14 cellular contexts compared by ENCODE assay signal in the genomic region with DNA sequence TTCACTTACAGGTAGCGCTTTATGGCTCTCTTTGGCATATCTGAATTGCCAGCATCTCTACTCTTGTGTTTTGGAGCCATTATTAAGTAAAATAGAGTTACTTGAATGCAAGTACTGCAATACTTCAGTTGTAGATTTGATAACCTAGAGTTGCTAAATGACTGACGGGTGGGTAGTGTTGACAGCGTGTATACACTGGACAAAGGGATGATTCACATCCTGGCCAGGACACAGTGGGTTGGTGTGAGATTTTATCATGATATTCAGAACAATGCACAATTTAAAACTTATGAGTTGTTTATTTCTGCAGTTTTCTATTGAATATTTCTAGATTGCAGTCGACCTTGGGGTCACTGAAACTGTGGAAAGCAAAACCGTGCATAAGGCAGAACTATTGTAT. TPM values are rescaled to one million over a fixed set of nuclear protein-coding genes. Genes with fewer than 3 reads are reported as not detected.
DNase-seq lines count a peak whose midpoint lies in the region; ATAC-seq, FAIRE-seq and TF ChIP-seq lines count a peak whose summit lies in the region.
"Had no signal": no experiment of that assay in that cellular context is flagged by ENCODE, and none has a peak within 500 bp of the region (broad histone marks: within the 10 kb centered on the region; RNA-seq: fewer than 3 reads in every experiment).

No MANE protein-coding gene starts in this region.

- no peak for TF ChIP-seq POLR2A in GM12892 (IDR thresholded peaks at IDR 0.05; ENCODE audit: low read depth, low read length)

- no peaks in the 10 kb centered on the region for H3K27me3 ChIP-seq in astrocyte (ENCODE audit: insufficient read depth, low read length)
- H3K27me3 ChIP-seq in naive thymus-derived CD4-positive, alpha-beta T cell (ENCODE audit: control insufficient read depth in 2 of 2, insufficient read depth in 2 of 2, low read length in 2 of 2), result no peaks in the 10 kb centered on the region
- no peaks in the 10 kb centered on the region for H3K27me3 ChIP-seq in CD8-positive, alpha-beta T cell (ENCODE audit: insufficient read depth, low read length)
- H3K27me3 ChIP-seq: pancreas had no signal

- no peak overlapping the region for H3K4me3 Mint-ChIP-seq in astrocyte (ENCODE audit: unreplicated experiment)
- no peak overlapping the region for H3K4me3 Mint-ChIP-seq in naive thymus-derived CD4-positive, alpha-beta T cell
- no peak overlapping the region for H3K4me3 Mint-ChIP-seq in CD8-positive, alpha-beta T cell
- H3K4me3 Mint-ChIP-seq: stimulated activated naive CD8-positive, alpha-beta T cell treated with anti-CD3 and anti-CD28 coated beads, Interleukin-15, Interleukin-2, amounts not matched to agents 100 ng/mL and 50 ng/mL, for 24 hours had no signal

- H4K20me1 ChIP-seq in astrocyte (ENCODE audit: insufficient read depth, low read length), result peaks cover 26% of the 10 kb centered on the region

- H3K9ac ChIP-seq in astrocyte (ENCODE audit: low read length), result no peak overlapping the region

- no peak overlapping the region for H3K27ac ChIP-seq in astrocyte (ENCODE audit: low read depth, low read length)
- no peak overlapping the region for H3K27ac ChIP-seq in naive thymus-derived CD4-positive, alpha-beta T cell (ENCODE audit: low read depth, low read length)
- H3K27ac ChIP-seq in CD8-positive, alpha-beta T cell (ENCODE audit: low read depth, low read length), result no peak overlapping the region
- H3K27ac ChIP-seq: pancreas had no signal

- H3K4me1 Mint-ChIP-seq in astrocyte (ENCODE audit: low read depth, unreplicated experiment), result peaks cover 5% of the 10 kb centered on the region
- peaks cover 1 to 29% (median 9%) of the 10 kb centered on the region in 7 donors for H3K4me1 Mint-ChIP-seq in naive thymus-derived CD4-positive, alpha-beta T cell
- H3K4me1 Mint-ChIP-seq in CD8-positive, alpha-beta T cell (ENCODE audit: low read depth), result peaks cover 10% of the 10 kb centered on the region

- H3K4me2 ChIP-seq in astrocyte (ENCODE audit: low read length), result peak overlapping the region; percentile 25

- H3K4me1 ChIP-seq in astrocyte (ENCODE audit: insufficient read depth, low read length), result peaks cover 17% of the 10 kb centered on the region
- H3K4me1 ChIP-seq in naive thymus-derived CD4-positive, alpha-beta T cell (ENCODE audit: control insufficient read depth in 2 of 2, insufficient read depth in 2 of 2, low read length in 2 of 2), result peaks cover 0 to 7% of the 10 kb centered on the region in 2 donors
- peaks cover 7% of the 10 kb centered on the region for H3K4me1 ChIP-seq in CD8-positive, alpha-beta T cell (ENCODE audit: insufficient read depth, low read length)
- H3K4me1 ChIP-seq: pancreas had no signal

- no peaks in the 10 kb centered on the region for H3K9me3 Mint-ChIP-seq in astrocyte (ENCODE audit: unreplicated experiment)
- H3K9me3 Mint-ChIP-seq in naive thymus-derived CD4-positive, alpha-beta T cell, result no peaks in the 10 kb centered on the region
- no peaks in the 10 kb centered on the region for H3K9me3 Mint-ChIP-seq in CD8-positive, alpha-beta T cell
- H3K9me3 Mint-ChIP-seq: stimulated activated naive CD8-positive, alpha-beta T cell treated with anti-CD3 and anti-CD28 coated beads, Interleukin-15, Interleukin-2, amounts not matched to agents 100 ng/mL and 50 ng/mL, for 24 hours had no signal

- ATAC-seq in naive thymus-derived CD4-positive, alpha-beta T cell, result peak; percentile 76
- no peak for ATAC-seq in CD8-positive, alpha-beta T cell
- ATAC-seq in GM21786 (IDR thresholded peaks at IDR 0.05; ENCODE audit: unreplicated experiment), result no peak
- ATAC-seq: pancreas had no signal

- no peak for TF ChIP-seq CTCF in astrocyte (IDR thresholded peaks at IDR 0.05; ENCODE audit: insufficient read depth, low read depth, low read length)
- TF ChIP-seq CTCF in CD8-positive, alpha-beta T cell (IDR thresholded peaks at IDR 0.05), result no peak

- H3K27ac Mint-ChIP-seq in astrocyte (ENCODE audit: unreplicated experiment), result no peak overlapping the region
- no peak overlapping the region for H3K27ac Mint-ChIP-seq in naive thymus-derived CD4-positive, alpha-beta T cell
- no peak overlapping the region for H3K27ac Mint-ChIP-seq in CD8-positive, alpha-beta T cell
- H3K27ac Mint-ChIP-seq: stimulated activated naive CD8-positive, alpha-beta T cell treated with anti-CD3 and anti-CD28 coated beads, Interleukin-15, Interleukin-2, amounts not matched to agents 100 ng/mL and 50 ng/mL, for 24 hours had no signal

- DNase-seq in GM12892 (ENCODE audit: insufficient read length), result no peak
- DNase-seq in HTR-8/SVneo (ENCODE audit: insufficient read length, low spot score), result peak; percentile 1
- no peak for DNase-seq in astrocyte (ENCODE audit: low read depth)
- no peak for DNase-seq in naive thymus-derived CD4-positive, alpha-beta T cell
- no peak for DNase-seq in CD8-positive, alpha-beta T cell
- DNase-seq in NCI-H1105 treated with DMSO at 0.1 percent for 48 hours (lab: John Stamatoyannopoulos, UW), result no peak
- DNase-seq: COR-L47; effector memory CD4-positive, alpha-beta T cell; mesenchymal stem cell; NCI-H1417 treated with DMSO at 0.1 percent for 48 hours; NK-92 treated with Interleukin-12 subunit alpha and Interleukin-12 subunit beta, amount 100 ng/mL, for 24 hours; pancreas had no signal

- no peaks in the 10 kb centered on the region for H3K9me3 ChIP-seq in astrocyte (ENCODE audit: insufficient read depth, low read depth, low read length)
- H3K9me3 ChIP-seq in naive thymus-derived CD4-positive, alpha-beta T cell (ENCODE audit: control insufficient read depth in 2 of 3, low read length in 3 of 3), result no peaks in the 10 kb centered on the region
- H3K9me3 ChIP-seq in CD8-positive, alpha-beta T cell (ENCODE audit: low read length), result no peaks in the 10 kb centered on the region
- H3K9me3 ChIP-seq: pancreas had no signal

- no peaks in the 10 kb centered on the region for H3K27me3 Mint-ChIP-seq in astrocyte (ENCODE audit: low read depth, unreplicated experiment)
- H3K27me3 Mint-ChIP-seq in naive thymus-derived CD4-positive, alpha-beta T cell, result no peaks in the 10 kb centered on the region
- H3K27me3 Mint-ChIP-seq in CD8-positive, alpha-beta T cell (ENCODE audit: low read depth), result no peaks in the 10 kb centered on the region
- H3K27me3 Mint-ChIP-seq: stimulated activated naive CD8-positive, alpha-beta T cell treated with anti-CD3 and anti-CD28 coated beads, Interleukin-15, Interleukin-2, amounts not matched to agents 100 ng/mL and 50 ng/mL, for 24 hours had no signal

- intact Hi-C loops in naive thymus-derived CD4-positive, alpha-beta T cell (cut with micrococcal nuclease), result loop anchor here in 1 of 2 donors (10.0 kb wide), 1 partner anchor 331 kb away; no protein-coding TSS in a partner anchor
- intact Hi-C loops in CD8-positive, alpha-beta T cell (cut with DNase I, micrococcal nuclease), result no loop called here

- H2AFZ ChIP-seq in astrocyte (ENCODE audit: low read depth, low read length), result no peak overlapping the region

- CTCF ChIA-PET in naive thymus-derived CD4-positive, alpha-beta T cell (lab: Charles Lee), result no interaction called here
- CTCF ChIA-PET in CD8-positive, alpha-beta T cell (lab: Charles Lee), result no interaction called here

- FAIRE-seq in GM12892 (lab: Jason Lieb, UNC) (peak; percentile 48), HTR-8/SVneo (lab: Jason Lieb, UNC) (no peak), astrocyte (lab: Jason Lieb, UNC) (no peak)
- FAIRE-seq: pancreas had no signal

- POLR2A ChIA-PET in naive thymus-derived CD4-positive, alpha-beta T cell (lab: Charles Lee), result interaction anchor here (0.6 kb wide), 1 partner anchor 201 kb away, joined by 3 read pairs; no protein-coding TSS in a partner anchor
- POLR2A ChIA-PET in CD8-positive, alpha-beta T cell (lab: Charles Lee), result no interaction called here

- peaks cover 8% of the 10 kb centered on the region for H3K36me3 Mint-ChIP-seq in astrocyte (ENCODE audit: low read depth, unreplicated experiment)
- H3K36me3 Mint-ChIP-seq in naive thymus-derived CD4-positive, alpha-beta T cell, result peaks cover under 1 to 28% (median 9%) of the 10 kb centered on the region in 5 donors
- H3K36me3 Mint-ChIP-seq in CD8-positive, alpha-beta T cell, result peaks cover 7% of the 10 kb centered on the region

- peaks cover 8% of the 10 kb centered on the region for H3K36me3 ChIP-seq in astrocyte (ENCODE audit: insufficient read depth, low read length)
- peaks cover 0 to 15% (median 0%) of the 10 kb centered on the region in 3 experiments for H3K36me3 ChIP-seq in naive thymus-derived CD4-positive, alpha-beta T cell (ENCODE audit: control insufficient read depth in 2 of 3, insufficient read depth in 3 of 3, low read length in 3 of 3)
- no peaks in the 10 kb centered on the region for H3K36me3 ChIP-seq in CD8-positive, alpha-beta T cell (ENCODE audit: insufficient read depth, low read length)

- no peaks in the 10 kb centered on the region for H3K79me2 ChIP-seq in astrocyte (ENCODE audit: insufficient read depth, low read length)

- H3K4me3 ChIP-seq in astrocyte (ENCODE audit: insufficient read depth, low read depth, low read length), result no peak overlapping the region
- no peak overlapping the region for H3K4me3 ChIP-seq in naive thymus-derived CD4-positive, alpha-beta T cell (ENCODE audit: low read length)
- no peak overlapping the region for H3K4me3 ChIP-seq in CD8-positive, alpha-beta T cell (ENCODE audit: low read depth, low read length)
- H3K4me3 ChIP-seq: pancreas had no signal

RNA-seq across cellular contexts. Expression of gene NDFIP2, which starts 44.5 kb away (rescaled TPM):
- 25.2 TPM for polyA plus RNA-seq in GM12892 (2012; ENCODE audit: missing spikeins)
- 79.1 and 90.5 TPM in 2 replicates for total RNA-seq in astrocyte
- total RNA-seq in naive thymus-derived CD4-positive, alpha-beta T cell, result 100 to 1,000 TPM in 1 of 5 experiments, 1 to 10 TPM in 4; 2.6 to 123 (median 4.9) TPM
- 1 to 10 TPM; 7.2 to 7.4 TPM for polyA plus RNA-seq in naive thymus-derived CD4-positive, alpha-beta T cell
- 1 to 10 TPM; 2.6 TPM for total RNA-seq in CD8-positive, alpha-beta T cell
